Comparison of ENCODE assay signal across 8 cellular contexts in genomic region chr1:236103646-236104218, GRCh38. TPM values are rescaled to one million over a fixed set of nuclear protein-coding genes. Genes with fewer than 3 reads are reported as not detected.
DNase-seq lines count a peak whose midpoint lies in the region; ATAC-seq, FAIRE-seq and TF ChIP-seq lines count a peak whose summit lies in the region.

No MANE protein-coding gene starts in this region.

- H3K4me3 Mint-ChIP-seq in osteocyte (ENCODE audit: unreplicated experiment): no peak overlapping the region

- H3K27me3 ChIP-seq in HUES6 (ENCODE audit: control insufficient read depth, insufficient read depth, low read length) (no peaks in the 10 kb centered on the region), Panc1 (ENCODE audit: control insufficient read depth, insufficient read depth, low read length) (no peaks in the 10 kb centered on the region)

- H3K27ac Mint-ChIP-seq in osteocyte (ENCODE audit: unreplicated experiment): no peak overlapping the region

- H3K4me3 ChIP-seq in HUES6 (ENCODE audit: low read depth, low read length) (no peak overlapping the region), Panc1 (ENCODE audit: low read depth in 2 of 2, low read length in 2 of 2) (no peak overlapping the region)

- in situ Hi-C loops in Panc1 (cut with HindIII; ENCODE audit: low pct_unique_long_range_greater_than_20kb, low sequenced_read_pairs): no loop called here

- H3K27ac ChIP-seq in HUES6 (ENCODE audit: low read depth, low read length) (no peak overlapping the region), Panc1 (ENCODE audit: low read length) (peak overlapping the region; percentile 55; the same call in 1 of the 2 replicates)

- H3K36me3 ChIP-seq in HUES6 (ENCODE audit: control insufficient read depth, insufficient read depth, low read length): no peaks in the 10 kb centered on the region
- H3K36me3 ChIP-seq in Panc1 (ENCODE audit: control insufficient read depth, insufficient read depth, low read length): no peaks in the 10 kb centered on the region

- CTCF ChIA-PET in Panc1 (lab: Charles Lee): no interaction called here

- POLR2A ChIA-PET in Panc1 (lab: Charles Lee): no interaction called here

- no peaks in the 10 kb centered on the region for H3K27me3 Mint-ChIP-seq in osteocyte (ENCODE audit: unreplicated experiment)

- peak; percentile 85 for TF ChIP-seq CTCF in GM10266 (IDR thresholded peaks at IDR 0.05; ENCODE audit: control insufficient read depth, insufficient read depth, low read depth, missing control alignments)
- peak; percentile 85 for TF ChIP-seq CTCF in Panc1 (IDR thresholded peaks at IDR 0.05)
- peak; percentile 87 for TF ChIP-seq CTCF in osteocyte (IDR thresholded peaks at IDR 0.05)

- no TSS peak for BruUV-seq in Panc1 (replicated peaks; lab: Mats Ljungman, UMichigan)

- H3K9me3 ChIP-seq in HUES6 (ENCODE audit: control insufficient read depth, insufficient read depth, low read depth, low read length) (no peaks in the 10 kb centered on the region), Panc1 (ENCODE audit: control insufficient read depth, insufficient read depth, low read depth, low read length) (no peaks in the 10 kb centered on the region)

- DNase-seq in GM10266 (ENCODE audit: extremely low spot score): peak; percentile 77
- peak; percentile 39 for DNase-seq in Panc1 (ENCODE audit: low read depth, low spot score)
- DNase-seq in activated T-helper 1 cell treated with anti-CD3 and anti-CD28 coated beads, Interleukin-2, amount 50 U/mL, for 16 hours (ENCODE audit: low read depth in 1 of 2, low spot score in 1 of 2): peak; percentile 18 to 29
- DNase-seq in fibroblast of the conjunctiva (ENCODE audit: low read depth): peak; percentile 35
- no peak for DNase-seq in osteocyte (ENCODE audit: extremely low spot score, unreplicated experiment)
- DNase-seq in urothelium cell line (ENCODE audit: low spot score): peak; percentile 62
- DNase-seq in NCI-H187 (lab: John Stamatoyannopoulos, UW): no peak

- no peaks in the 10 kb centered on the region for H3K36me3 Mint-ChIP-seq in osteocyte (ENCODE audit: unreplicated experiment)

- H3K4me1 ChIP-seq in HUES6 (ENCODE audit: control insufficient read depth, insufficient read depth, low read length) (peaks cover 12% of the 10 kb centered on the region), Panc1 (ENCODE audit: control insufficient read depth, insufficient read depth, low read length) (peaks cover 13% of the 10 kb centered on the region)

- no peaks in the 10 kb centered on the region for H3K9me3 Mint-ChIP-seq in osteocyte (ENCODE audit: unreplicated experiment)

- intact Hi-C loops in Panc1 (cut with micrococcal nuclease; ENCODE audit: unreplicated experiment): loop anchor here (5.0 to 10.0 kb wide), 5 partner anchors 181 to 641 kb away; partner anchors contain the start of genes EDARADD and ERO1B

- peaks cover 7% of the 10 kb centered on the region for H3K4me1 Mint-ChIP-seq in osteocyte (ENCODE audit: unreplicated experiment)

- ATAC-seq in Panc1: peak; percentile 78; the same call in 1 of the 2 replicates

- no peak for FAIRE-seq in urothelium cell line (lab: Jason Lieb, UNC)

- H3K9ac ChIP-seq in HUES6 (ENCODE audit: low read length): peak overlapping the region; percentile 24

RNA-seq across cellular contexts. Expression of gene GPR137B, which starts 38.6 kb away (rescaled TPM):
- total RNA-seq in Panc1 (2021; ENCODE audit: unreplicated experiment): 25.3 TPM
- 31.1 TPM for polyA plus RNA-seq in Panc1 (2012; ENCODE audit: insufficient read length)
- 17.3 and 19.8 TPM in 2 replicates for total RNA-seq in osteocyte

RNA-seq across cellular contexts. Expression of gene NID1, which starts 38.8 kb away (rescaled TPM):
- total RNA-seq in Panc1 (2021; ENCODE audit: unreplicated experiment): 89.3 TPM
- 83.4 TPM for polyA plus RNA-seq in Panc1 (2012; ENCODE audit: insufficient read length)
- 142 and 149 TPM in 2 replicates for total RNA-seq in osteocyte

Comparison
In these comparisons a context has a peak if more than half of its experiments do, and no peak if none do; other contexts are left out.
1. DNase-seq: peak in GM10266 (single experiment), Panc1 (single experiment), activated T-helper 1 cell treated with anti-CD3 and anti-CD28 coated beads, Interleukin-2, amount 50 U/mL, for 16 hours (2 of 2), fibroblast of the conjunctiva (single experiment) and urothelium cell line (single experiment); none in osteocyte (single experiment) and NCI-H187 (0 of 2).
2. Peak in every context shown above with its lines, with median percentiles within 50 percentile points of each other: CTCF ChIP-seq.